Comparison of ENCODE assay signal across 8 cellular contexts in genomic region chr2:19312949-19313348, GRCh38.
DNase-seq lines count a peak whose midpoint lies in the region; ATAC-seq, FAIRE-seq and TF ChIP-seq lines count a peak whose summit lies in the region.

No MANE protein-coding gene starts in this region.

- no peak overlapping the region for H3K9ac ChIP-seq in KMS-11

- TF ChIP-seq CTCF in KMS-11 (conservative IDR thresholded peaks at IDR 0.05; ENCODE audit: low read depth, low read length), result peak; percentile 32; the same call in 1 of the 2 replicates
- no peak for TF ChIP-seq CTCF in GM10266 (IDR thresholded peaks at IDR 0.05; ENCODE audit: control insufficient read depth, insufficient read depth, low read depth, missing control alignments)

- no peaks in the 10 kb centered on the region for H4K20me1 ChIP-seq in KMS-11 (ENCODE audit: insufficient read depth)

- H3K36me3 ChIP-seq in KMS-11 (ENCODE audit: insufficient read depth), result no peaks in the 10 kb centered on the region

- DNase-seq in 8988T (peak; percentile 29), fibroblast of gingiva (ENCODE audit: low read depth) (peak; percentile 80), NCI-H1694 (lab: John Stamatoyannopoulos, UW) (no peak), RCC 7860 (ENCODE audit: low spot score) (no peak), GM10266 (ENCODE audit: extremely low spot score) (no peak)
- no peak for DNase-seq in activated naive CD4-positive, alpha-beta T cell treated with anti-CD3 and anti-CD28 coated beads, Interleukin-2, amount 10 ng/mL, durations not matched to agents 7 days and 5 days

- H3K27me3 Mint-ChIP-seq in activated naive CD4-positive, alpha-beta T cell treated with anti-CD3 and anti-CD28 coated beads, Interleukin-2, amount 10 ng/mL, durations not matched to agents 7 days and 5 days, result no peaks in the 10 kb centered on the region

- no peak overlapping the region for H2AFZ ChIP-seq in KMS-11 (ENCODE audit: low read depth)

- no peak overlapping the region for H3K4me2 ChIP-seq in KMS-11

- no peak for FAIRE-seq in RCC 7860 (lab: Jason Lieb, UNC)

- no peak overlapping the region for H3K4me3 Mint-ChIP-seq in activated naive CD4-positive, alpha-beta T cell treated with anti-CD3 and anti-CD28 coated beads, Interleukin-2, amount 10 ng/mL, durations not matched to agents 7 days and 5 days

- ATAC-seq in GM18909 (IDR thresholded peaks at IDR 0.05; ENCODE audit: poor library complexity, unreplicated experiment), result peak; percentile 61

- H3K79me2 ChIP-seq in KMS-11 (ENCODE audit: insufficient read depth, low read depth), result no peaks in the 10 kb centered on the region

- H3K4me1 ChIP-seq in KMS-11 (ENCODE audit: low read depth, poor library complexity, severe bottlenecking), result no peaks in the 10 kb centered on the region

- no peaks in the 10 kb centered on the region for H3K9me3 Mint-ChIP-seq in activated naive CD4-positive, alpha-beta T cell treated with anti-CD3 and anti-CD28 coated beads, Interleukin-2, amount 10 ng/mL, durations not matched to agents 7 days and 5 days

- H3K4me1 Mint-ChIP-seq in activated naive CD4-positive, alpha-beta T cell treated with anti-CD3 and anti-CD28 coated beads, Interleukin-2, amount 10 ng/mL, durations not matched to agents 7 days and 5 days, result no peaks in the 10 kb centered on the region

- no peaks in the 10 kb centered on the region for H3K36me3 Mint-ChIP-seq in activated naive CD4-positive, alpha-beta T cell treated with anti-CD3 and anti-CD28 coated beads, Interleukin-2, amount 10 ng/mL, durations not matched to agents 7 days and 5 days

- H3K27ac ChIP-seq in KMS-11, result no peak overlapping the region

- no peak overlapping the region for H3K4me3 ChIP-seq in KMS-11 (IDR thresholded peaks at IDR 0.05; ENCODE audit: insufficient read depth, low read depth, low read length)

- CTCF ChIA-PET in activated naive CD4-positive, alpha-beta T cell treated with anti-CD3 and anti-CD28 coated beads, Interleukin-2, amount 10 ng/mL, durations not matched to agents 7 days and 5 days (lab: Charles Lee), result no interaction called here

- no peak overlapping the region for H3K27ac Mint-ChIP-seq in activated naive CD4-positive, alpha-beta T cell treated with anti-CD3 and anti-CD28 coated beads, Interleukin-2, amount 10 ng/mL, durations not matched to agents 7 days and 5 days

- no peaks in the 10 kb centered on the region for H3K27me3 ChIP-seq in KMS-11 (ENCODE audit: insufficient read depth, low read depth)

Comparison
In these comparisons a context has a peak if more than half of its experiments do, and no peak if none do; other contexts are left out.
1. DNase-seq: peak in 8988T (single experiment) and fibroblast of gingiva (single experiment); none in activated naive CD4-positive, alpha-beta T cell treated with anti-CD3 and anti-CD28 coated beads, Interleukin-2, amount 10 ng/mL, durations not matched to agents 7 days and 5 days (single experiment), NCI-H1694 (single experiment), RCC 7860 (single experiment) and GM10266 (single experiment).